Comparison of ENCODE assay signal across 8 cellular contexts in the genomic region with DNA sequence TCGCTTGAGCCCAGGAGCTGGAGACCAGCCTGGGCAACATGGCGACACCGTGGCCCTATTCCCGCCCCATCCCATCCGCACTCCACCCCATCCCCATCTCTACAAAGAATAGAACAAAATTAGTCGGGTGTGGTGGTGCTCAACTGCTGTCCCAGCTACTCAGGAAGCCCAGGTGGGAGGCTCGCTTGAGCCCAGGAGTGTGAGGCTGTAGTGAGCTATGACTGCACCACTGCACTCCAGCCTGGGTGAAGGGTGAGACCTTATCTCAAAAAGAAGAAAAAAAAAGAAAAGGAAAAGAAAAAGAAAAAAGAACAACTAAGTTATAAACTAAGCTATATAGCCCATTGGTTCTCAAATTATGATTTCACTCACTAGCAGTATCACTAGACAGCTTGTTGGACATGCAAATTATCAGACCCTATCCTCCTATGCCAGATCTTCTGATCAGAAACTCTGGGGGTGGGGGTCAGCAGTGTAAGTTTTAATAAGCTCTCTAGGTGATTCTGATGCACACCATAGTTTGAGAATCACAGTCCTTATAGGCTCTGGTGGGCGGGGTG. TPM values are rescaled to one million over a fixed set of nuclear protein-coding genes. Genes with fewer than 3 reads are reported as not detected.
DNase-seq lines count a peak whose midpoint lies in the region; ATAC-seq, FAIRE-seq and TF ChIP-seq lines count a peak whose summit lies in the region.

No MANE protein-coding gene starts in this region.

- TF ChIP-seq RAD21 in HepG2 (CRISPR knock-in tag; IDR thresholded peaks at IDR 0.05) = no peak

- H3K27me3 ChIP-seq in HepG2 (ENCODE audit: control insufficient read depth in 1 of 2, insufficient read depth in 2 of 2, low read length in 2 of 2) (no peaks in the 10 kb centered on the region; a peak in 1 of 5 replicates), tibial artery (peaks cover 0 to 2% of the 10 kb centered on the region in 2 donors)

- TF ChIP-seq EP300 in HepG2 (IDR thresholded peaks at IDR 0.05; ENCODE audit: low read depth in 2 of 2, low read length in 2 of 2) = no peak
- TF ChIP-seq EP300 in HepG2 (CRISPR knock-in tag; IDR thresholded peaks at IDR 0.05; ENCODE audit: borderline replicate concordance) = no peak

- H3K4me3 ChIP-seq in HepG2 (replicated peaks in 1 of 3; ENCODE audit: insufficient read depth in 1 of 3, low read depth in 2 of 3, low read length in 3 of 3) (peak overlapping the region; percentile 89 to 100 (median 95)), tibial artery (peak overlapping the region; percentile 92 to 95)

- TF ChIP-seq CTCF in HepG2 (CRISPR knock-in tag; IDR thresholded peaks at IDR 0.05) (no peak), tibial artery (IDR thresholded peaks at IDR 0.05) (no peak)

- DNase-seq in activated T-cell treated with anti-CD3 and anti-CD28 coated beads, Interleukin-2, amount 50 U/mL, for 72 hours = no peak
- no peak for DNase-seq in activated T-cell treated with anti-CD3 and anti-CD28 coated beads for 4 hours
- no peak for DNase-seq in activated CD8-positive, alpha-beta T cell treated with anti-CD3 and anti-CD28 coated beads, Interleukin-2, amount 10 ng/mL, durations not matched to agents 7 days and 5 days
- no peak for DNase-seq in HepG2 (ENCODE audit: low spot score)
- DNase-seq in tibial artery = no peak
- DNase-seq in NCI-H1694 (lab: John Stamatoyannopoulos, UW) = no peak
- no peak for DNase-seq in stimulated activated CD4-positive, alpha-beta T cell treated with anti-CD3 and anti-CD28 coated beads, Interleukin-2, amount 100 ng/mL, for 24 hours
- no peak for DNase-seq in NCI-H1417 (lab: John Stamatoyannopoulos, UW)

- H3K9ac ChIP-seq in HepG2 (ENCODE audit: insufficient read depth, low read depth, low read length) = peak overlapping the region; percentile 92

- H3K79me2 ChIP-seq in HepG2 (ENCODE audit: insufficient read depth, low read length) = peaks cover 43% of the 10 kb centered on the region

- peak overlapping the region; percentile 13 for H2AFZ ChIP-seq in HepG2 (ENCODE audit: low read length)

- no peaks in the 10 kb centered on the region for H3K9me3 Mint-ChIP-seq in activated T-cell treated with anti-CD3 and anti-CD28 coated beads, Interleukin-2, amount 50 U/mL, for 72 hours
- H3K9me3 Mint-ChIP-seq in activated CD8-positive, alpha-beta T cell treated with anti-CD3 and anti-CD28 coated beads, Interleukin-2, amount 10 ng/mL, durations not matched to agents 7 days and 5 days (ENCODE audit: insufficient read depth) = no peaks in the 10 kb centered on the region

- intact Hi-C loops in HepG2 (cut with micrococcal nuclease; ENCODE audit: unreplicated experiment) (loop anchor here (1.0 to 2.0 kb wide), 2 partner anchors 18 to 50 kb away; no protein-coding TSS in a partner anchor), tibial artery (cut with DNase I; ENCODE audit: low total_unique reads) (no loop called here)

- no peak for TF ChIP-seq POLR2A in HepG2 (IDR thresholded peaks at IDR 0.05; ENCODE audit: insufficient read depth in 1 of 2, low read depth in 2 of 2, low read length in 2 of 2)

- WGBS in HepG2 (ENCODE audit: low lambda C conversion rate) = 28% methylated on average over 8 of the region's 8 CpGs

- peaks cover 28% of the 10 kb centered on the region for H3K4me1 Mint-ChIP-seq in activated T-cell treated with anti-CD3 and anti-CD28 coated beads, Interleukin-2, amount 50 U/mL, for 72 hours (ENCODE audit: low read depth)
- H3K4me1 Mint-ChIP-seq in activated CD8-positive, alpha-beta T cell treated with anti-CD3 and anti-CD28 coated beads, Interleukin-2, amount 10 ng/mL, durations not matched to agents 7 days and 5 days (ENCODE audit: low read depth) = peaks cover 41% of the 10 kb centered on the region

- in situ Hi-C loops in HepG2 (cut with HindIII; ENCODE audit: extremely low pct_ligation_motif_present, low pct_unique_long_range_greater_than_20kb) = loop anchor here (5.0 kb wide), 1 partner anchor 50 kb away; no protein-coding TSS in a partner anchor

- POLR2A ChIA-PET in activated CD8-positive, alpha-beta T cell treated with anti-CD3 and anti-CD28 coated beads, Interleukin-2, amount 10 ng/mL, durations not matched to agents 7 days and 5 days (lab: Charles Lee) = interaction anchor here (0.8 to 2.1 kb wide), 8 partner anchors 26 to 315 kb away, joined by 3 to 14 read pairs (median 5); a partner anchor contains a TSS
- POLR2A ChIA-PET in HepG2 (lab: Yijun Ruan, JAX) = interaction anchor here (0.7 to 3.8 kb wide), 33 partner anchors 9 to 369 kb away, joined by 3 to 105 read pairs (median 6); a partner anchor contains a TSS

- H3K9me3 ChIP-seq in HepG2 (ENCODE audit: low read length) = no peaks in the 10 kb centered on the region
- no peaks in the 10 kb centered on the region for H3K9me3 ChIP-seq in tibial artery

- peak overlapping the region; percentile 90 for H3K4me2 ChIP-seq in HepG2 (ENCODE audit: low read depth, low read length)

- peaks cover 23% of the 10 kb centered on the region for H4K20me1 ChIP-seq in HepG2 (ENCODE audit: insufficient read depth, low read length)

- peaks cover 6 to 10% of the 10 kb centered on the region in 2 donors for H3K36me3 Mint-ChIP-seq in activated T-cell treated with anti-CD3 and anti-CD28 coated beads, Interleukin-2, amount 50 U/mL, for 72 hours (ENCODE audit: insufficient read depth in 2 of 2)
- peaks cover 25% of the 10 kb centered on the region for H3K36me3 Mint-ChIP-seq in activated CD8-positive, alpha-beta T cell treated with anti-CD3 and anti-CD28 coated beads, Interleukin-2, amount 10 ng/mL, durations not matched to agents 7 days and 5 days (ENCODE audit: low read depth)

- H3K4me1 ChIP-seq in HepG2 (ENCODE audit: insufficient read depth, low read length) (peaks cover 53% of the 10 kb centered on the region), tibial artery (peaks cover 0 to 41% (median 24%) of the 10 kb centered on the region in 4 donors)

- H3K27ac Mint-ChIP-seq in activated T-cell treated with anti-CD3 and anti-CD28 coated beads, Interleukin-2, amount 50 U/mL, for 72 hours = peak overlapping the region; percentile 97
- peak overlapping the region; percentile 96 for H3K27ac Mint-ChIP-seq in activated CD8-positive, alpha-beta T cell treated with anti-CD3 and anti-CD28 coated beads, Interleukin-2, amount 10 ng/mL, durations not matched to agents 7 days and 5 days

- peak overlapping the region; percentile 89 to 93 for H3K4me3 Mint-ChIP-seq in activated T-cell treated with anti-CD3 and anti-CD28 coated beads, Interleukin-2, amount 50 U/mL, for 72 hours
- peak overlapping the region; percentile 93 for H3K4me3 Mint-ChIP-seq in activated CD8-positive, alpha-beta T cell treated with anti-CD3 and anti-CD28 coated beads, Interleukin-2, amount 10 ng/mL, durations not matched to agents 7 days and 5 days

- no peaks in the 10 kb centered on the region for H3K27me3 Mint-ChIP-seq in activated T-cell treated with anti-CD3 and anti-CD28 coated beads, Interleukin-2, amount 50 U/mL, for 72 hours (ENCODE audit: low read depth)
- no peaks in the 10 kb centered on the region for H3K27me3 Mint-ChIP-seq in activated CD8-positive, alpha-beta T cell treated with anti-CD3 and anti-CD28 coated beads, Interleukin-2, amount 10 ng/mL, durations not matched to agents 7 days and 5 days (ENCODE audit: low read depth)

- no peak for FAIRE-seq in HepG2 (lab: Jason Lieb, UNC)

- BruUV-seq in HepG2 (replicated peaks; lab: Mats Ljungman, UMichigan) = TSS peak; percentile 89

- CTCF ChIA-PET in activated CD8-positive, alpha-beta T cell treated with anti-CD3 and anti-CD28 coated beads, Interleukin-2, amount 10 ng/mL, durations not matched to agents 7 days and 5 days (lab: Charles Lee) = interaction anchor here (0.8 to 5.2 kb wide), 7 partner anchors 13 to 153 kb away, joined by 3 to 32 read pairs (median 4); no protein-coding TSS in a partner anchor
- CTCF ChIA-PET in HepG2 (lab: Yijun Ruan, JAX; ENCODE audit: low intra/inter-chr PET ratio, low total read pairs) = interaction anchor here (0.6 to 1.6 kb wide), 4 partner anchors 50 to 114 kb away, joined by 3 to 5 read pairs (median 4); no protein-coding TSS in a partner anchor

- H3K27ac ChIP-seq in HepG2 (ENCODE audit: extremely low read length, insufficient read depth, low read length) = peak overlapping the region; percentile 6
- H3K27ac ChIP-seq in tibial artery = peak overlapping the region; percentile 96 to 98

- H3K36me3 ChIP-seq in HepG2 (replicated peaks in 1 of 2; ENCODE audit: control insufficient read depth in 1 of 2, insufficient read depth in 2 of 2, low read length in 2 of 2) (no peaks in the 10 kb centered on the region), tibial artery (no peaks in the 10 kb centered on the region)

- ATAC-seq in activated T-cell treated with anti-CD3 and anti-CD28 coated beads, Interleukin-2, amount 50 U/mL, for 72 hours (replicated peaks in 1 of 2) = peak; percentile 8 to 12
- peak; percentile 8 for ATAC-seq in activated CD8-positive, alpha-beta T cell treated with anti-CD3 and anti-CD28 coated beads, Interleukin-2, amount 10 ng/mL, durations not matched to agents 7 days and 5 days
- ATAC-seq in HepG2 = peak; percentile 38

RNA-seq across cellular contexts. Expression of a gene that starts 0.5 kb away (rescaled TPM):
- 10 to 100 TPM; 66.5 to 72.1 TPM for total RNA-seq in activated T-cell treated with anti-CD3 and anti-CD28 coated beads, Interleukin-2, amount 50 U/mL, for 72 hours
- total RNA-seq in activated CD8-positive, alpha-beta T cell treated with anti-CD3 and anti-CD28 coated beads, Interleukin-2, amount 10 ng/mL, durations not matched to agents 7 days and 5 days = 10 to 100 TPM; 52.1 to 59.9 TPM
- 112 and 162 TPM in 2 replicates for total RNA-seq in HepG2 (2016; rRNA removed; fragmentation: Illumina TruSeq; extraction: Trizol)
- 73.1 and 80.6 TPM in 2 replicates for total RNA-seq in HepG2 (2016; cell fraction: cytosol; rRNA removed; fragmentation: Illumina TruSeq; extraction: Trizol; ENCODE audit: low read depth)
- total RNA-seq in HepG2 (2016; cell fraction: insoluble cytoplasmic fraction; rRNA removed; fragmentation: Illumina TruSeq; extraction: Trizol) = 111 and 151 TPM in 2 replicates
- total RNA-seq in HepG2 (2016; cell fraction: membrane; rRNA removed; fragmentation: Illumina TruSeq; extraction: Trizol) = 75.4 and 81.7 TPM in 2 replicates
- 124 and 131 TPM in 2 replicates for total RNA-seq in HepG2 (2016; cell fraction: nucleus; rRNA removed; fragmentation: Illumina TruSeq; extraction: Trizol)
- polyA plus RNA-seq in HepG2 (2011; rRNA removed) = 17.4 and 20.5 TPM in 2 replicates
- 7.4 and 12.7 TPM in 2 replicates for polyA plus RNA-seq in HepG2 (2011; cell fraction: cytosol; rRNA removed)
- 12.2 and 17.3 TPM in 2 replicates for polyA plus RNA-seq in HepG2 (2011; cell fraction: nucleus; rRNA removed)
- polyA plus RNA-seq in HepG2 (2012) = 44.6 and 45.2 TPM in 2 replicates
- 5.3 and 6.3 TPM in 2 replicates for polyA plus RNA-seq in HepG2 (2016; cell fraction: cytosol; fragmentation: Illumina TruSeq; extraction: Trizol; ENCODE audit: low read depth)
- polyA plus RNA-seq in HepG2 (2016; cell fraction: insoluble cytoplasmic fraction; fragmentation: Illumina TruSeq; extraction: Trizol; ENCODE audit: low read depth) = 65.3 and 70.7 TPM in 2 replicates
- polyA plus RNA-seq in HepG2 (2016; cell fraction: membrane; fragmentation: Illumina TruSeq; extraction: Trizol; ENCODE audit: low read depth) = 15.2 and 15.3 TPM in 2 replicates
- polyA plus RNA-seq in HepG2 (2016; cell fraction: nucleus; fragmentation: Illumina TruSeq; extraction: Trizol; ENCODE audit: insufficient read depth, low read depth) = 55.0 and 61.2 TPM in 2 replicates
- 30.6 and 37.6 TPM in 2 replicates for polyA minus RNA-seq in HepG2 (2011; rRNA and poly(A)+ RNA removed; ENCODE audit: low replicate concordance)
- polyA minus RNA-seq in HepG2 (2011; cell fraction: cytosol; rRNA and poly(A)+ RNA removed) = 38.7 and 40.1 TPM in 2 replicates
- 79.4 and 86.2 TPM in 2 replicates for polyA minus RNA-seq in HepG2 (2011; cell fraction: nucleus; rRNA and poly(A)+ RNA removed)

RNA-seq across cellular contexts. Expression of a gene that starts 59.4 kb away (rescaled TPM):
- total RNA-seq in activated T-cell treated with anti-CD3 and anti-CD28 coated beads, Interleukin-2, amount 50 U/mL, for 72 hours = 100 to 1,000 TPM in 1 of 2 donors, 10 to 100 TPM in 1; 99.0 to 130 TPM
- total RNA-seq in activated CD8-positive, alpha-beta T cell treated with anti-CD3 and anti-CD28 coated beads, Interleukin-2, amount 10 ng/mL, durations not matched to agents 7 days and 5 days = 10 to 100 TPM; 90.2 to 94.4 TPM
- 407 and 447 TPM in 2 replicates for total RNA-seq in HepG2 (2016; rRNA removed; fragmentation: Illumina TruSeq; extraction: Trizol)
- total RNA-seq in HepG2 (2016; cell fraction: cytosol; rRNA removed; fragmentation: Illumina TruSeq; extraction: Trizol; ENCODE audit: low read depth) = 184 and 192 TPM in 2 replicates
- total RNA-seq in HepG2 (2016; cell fraction: insoluble cytoplasmic fraction; rRNA removed; fragmentation: Illumina TruSeq; extraction: Trizol) = 393 and 407 TPM in 2 replicates
- 419 and 431 TPM in 2 replicates for total RNA-seq in HepG2 (2016; cell fraction: membrane; rRNA removed; fragmentation: Illumina TruSeq; extraction: Trizol)
- 242 and 265 TPM in 2 replicates for total RNA-seq in HepG2 (2016; cell fraction: nucleus; rRNA removed; fragmentation: Illumina TruSeq; extraction: Trizol)
- polyA plus RNA-seq in HepG2 (2011; rRNA removed) = 419 and 492 TPM in 2 replicates
- polyA plus RNA-seq in HepG2 (2011; cell fraction: cytosol; rRNA removed) = 522 and 613 TPM in 2 replicates
- 339 and 378 TPM in 2 replicates for polyA plus RNA-seq in HepG2 (2011; cell fraction: nucleus; rRNA removed)
- 339 and 364 TPM in 2 replicates for polyA plus RNA-seq in HepG2 (2012)
- polyA plus RNA-seq in HepG2 (2016; cell fraction: cytosol; fragmentation: Illumina TruSeq; extraction: Trizol; ENCODE audit: low read depth) = 232 and 234 TPM in 2 replicates
- 393 and 446 TPM in 2 replicates for polyA plus RNA-seq in HepG2 (2016; cell fraction: insoluble cytoplasmic fraction; fragmentation: Illumina TruSeq; extraction: Trizol; ENCODE audit: low read depth)
- polyA plus RNA-seq in HepG2 (2016; cell fraction: membrane; fragmentation: Illumina TruSeq; extraction: Trizol; ENCODE audit: low read depth) = 384 and 399 TPM in 2 replicates
- 372 and 382 TPM in 2 replicates for polyA plus RNA-seq in HepG2 (2016; cell fraction: nucleus; fragmentation: Illumina TruSeq; extraction: Trizol; ENCODE audit: insufficient read depth, low read depth)
- polyA minus RNA-seq in HepG2 (2011; rRNA and poly(A)+ RNA removed; ENCODE audit: low replicate concordance) = 730 and 1,221 TPM in 2 replicates
- 306 and 309 TPM in 2 replicates for polyA minus RNA-seq in HepG2 (2011; cell fraction: cytosol; rRNA and poly(A)+ RNA removed)
- polyA minus RNA-seq in HepG2 (2011; cell fraction: nucleus; rRNA and poly(A)+ RNA removed) = 166 and 188 TPM in 2 replicates
